Comparison of ENCODE assay signal across 11 cellular contexts in genomic region chr19:5131866-5132561, GRCh38.
DNase-seq lines count a peak whose midpoint lies in the region; ATAC-seq, FAIRE-seq and TF ChIP-seq lines count a peak whose summit lies in the region.
"Had no signal": no experiment of that assay in that cellular context is flagged by ENCODE, and none has a peak within 500 bp of the region (broad histone marks: within the 10 kb centered on the region; RNA-seq: fewer than 3 reads in every experiment).

No MANE protein-coding gene starts in this region.

- no peak for DNase-seq in cardiac muscle cell (ENCODE audit: low read depth in 1 of 2, low spot score in 1 of 2)
- DNase-seq in heart right ventricle: no peak
- peak in 2 of 3 donors; percentile 63 to 64 for DNase-seq in Peyer's patch
- DNase-seq in HepG2 (ENCODE audit: low spot score): no peak
- DNase-seq in HuH-7.5 (ENCODE audit: low spot score): no peak
- DNase-seq in activated CD4-positive, alpha-beta T cell treated with anti-CD3 and anti-CD28 coated beads, Interleukin-2, amount 50 U/mL, for 1 hour: no peak
- DNase-seq: COR-L47, SHP77 had no signal

- no peak for TF ChIP-seq CTCF in cardiac muscle cell (IDR thresholded peaks at IDR 0.05; ENCODE audit: low read depth, low read length)
- no peak for TF ChIP-seq CTCF in heart right ventricle (IDR thresholded peaks at IDR 0.05)
- no peak for TF ChIP-seq CTCF in Peyer's patch (IDR thresholded peaks at IDR 0.05)
- TF ChIP-seq CTCF in HepG2 (CRISPR knock-in tag; IDR thresholded peaks at IDR 0.05): no peak

- 88% methylated on average over 24 of the region's 24 CpGs for WGBS in heart right ventricle, 2 donors
- WGBS in HepG2 (ENCODE audit: low lambda C conversion rate): 95% methylated on average over 7 of the region's 24 CpGs

- H3K36me3 ChIP-seq in cardiac muscle cell (peaks cover 24% of the 10 kb centered on the region), heart right ventricle (peaks cover 0 to 66% (median 19%) of the 10 kb centered on the region in 9 donors), Peyer's patch (peaks cover 0 to 57% (median 0%) of the 10 kb centered on the region in 3 donors), iPS-18a (ENCODE audit: control insufficient read depth, low read depth, low read length) (no peaks in the 10 kb centered on the region), HepG2 (replicated peaks in 1 of 2; ENCODE audit: control insufficient read depth in 1 of 2, insufficient read depth in 2 of 2, low read length in 2 of 2) (peaks cover 9 to 18% of the 10 kb centered on the region in 2 experiments; a peak in 3 of 5 replicates)

- H3K4me3 ChIP-seq in cardiac muscle cell (no peak overlapping the region), heart right ventricle (no peak overlapping the region), Peyer's patch (peak overlapping the region in 2 of 4 donors; percentile 5 to 33), iPS-18a (ENCODE audit: low read length) (peak overlapping the region; percentile 15), HepG2 (replicated peaks in 1 of 3; ENCODE audit: insufficient read depth in 1 of 3, low read depth in 2 of 3, low read length in 3 of 3) (no peak overlapping the region)

- no peak for TF ChIP-seq RAD21 in HepG2 (CRISPR knock-in tag; IDR thresholded peaks at IDR 0.05)

- CTCF ChIA-PET in HepG2 (lab: Yijun Ruan, JAX; ENCODE audit: low intra/inter-chr PET ratio, low total read pairs): no interaction called here

- H4K20me1 ChIP-seq in HepG2 (ENCODE audit: insufficient read depth, low read length): no peaks in the 10 kb centered on the region

- no peak for TF ChIP-seq EP300 in HepG2 (IDR thresholded peaks at IDR 0.05; ENCODE audit: low read depth in 2 of 2, low read length in 2 of 2)
- TF ChIP-seq EP300 in HepG2 (CRISPR knock-in tag; IDR thresholded peaks at IDR 0.05; ENCODE audit: borderline replicate concordance): no peak

- TF ChIP-seq POLR2A in Peyer's patch (IDR thresholded peaks at IDR 0.05) (no peak), HepG2 (IDR thresholded peaks at IDR 0.05; ENCODE audit: insufficient read depth in 1 of 2, low read depth in 2 of 2, low read length in 2 of 2) (no peak)

- H3K9me3 ChIP-seq in cardiac muscle cell (ENCODE audit: low read depth): no peaks in the 10 kb centered on the region
- H3K9me3 ChIP-seq in heart right ventricle: no peaks in the 10 kb centered on the region
- peaks cover 0 to 3% (median 0%) of the 10 kb centered on the region in 4 donors for H3K9me3 ChIP-seq in Peyer's patch
- H3K9me3 ChIP-seq in iPS-18a (ENCODE audit: control insufficient read depth, low read depth, low read length): no peaks in the 10 kb centered on the region
- H3K9me3 ChIP-seq in HepG2 (ENCODE audit: low read length): no peaks in the 10 kb centered on the region

- ATAC-seq in heart right ventricle (no peak), HepG2 (no peak), HG03378 (IDR thresholded peaks at IDR 0.05; ENCODE audit: unreplicated experiment) (no peak)
- ATAC-seq: activated T-helper 17 cell treated with anti-CD3 and anti-CD28 coated beads, Interleukin-2, amount 50 U/mL, for 72 hours had no signal

- H2AFZ ChIP-seq in HepG2 (ENCODE audit: low read length): no peak overlapping the region

- no peak overlapping the region for H3K4me2 ChIP-seq in HepG2 (ENCODE audit: low read depth, low read length)

- POLR2A ChIA-PET in HepG2 (lab: Yijun Ruan, JAX): no interaction called here

- H3K79me2 ChIP-seq in HepG2 (ENCODE audit: insufficient read depth, low read length): no peaks in the 10 kb centered on the region

- H3K9ac ChIP-seq in iPS-18a (ENCODE audit: low read length): peak overlapping the region; percentile 48
- no peak overlapping the region for H3K9ac ChIP-seq in HepG2 (ENCODE audit: insufficient read depth, low read depth, low read length)

- peaks cover 45% of the 10 kb centered on the region for H3K4me1 ChIP-seq in cardiac muscle cell (ENCODE audit: low read depth)
- peaks cover 17 to 28% (median 23%) of the 10 kb centered on the region in 9 donors for H3K4me1 ChIP-seq in heart right ventricle
- peaks cover 0 to 39% (median 15%) of the 10 kb centered on the region in 4 donors for H3K4me1 ChIP-seq in Peyer's patch
- peaks cover 25% of the 10 kb centered on the region for H3K4me1 ChIP-seq in iPS-18a (ENCODE audit: control insufficient read depth, low read depth, low read length)
- H3K4me1 ChIP-seq in HepG2 (ENCODE audit: insufficient read depth, low read length): no peaks in the 10 kb centered on the region

- BruUV-seq in HepG2 (replicated peaks; lab: Mats Ljungman, UMichigan): no TSS peak

- no peak for FAIRE-seq in HepG2 (lab: Jason Lieb, UNC)

- no peaks in the 10 kb centered on the region for H3K27me3 ChIP-seq in cardiac muscle cell
- no peaks in the 10 kb centered on the region for H3K27me3 ChIP-seq in heart right ventricle
- no peaks in the 10 kb centered on the region for H3K27me3 ChIP-seq in Peyer's patch
- no peaks in the 10 kb centered on the region for H3K27me3 ChIP-seq in iPS-18a (ENCODE audit: control insufficient read depth, insufficient read depth, low read length)
- H3K27me3 ChIP-seq in HepG2 (ENCODE audit: control insufficient read depth in 1 of 2, insufficient read depth in 2 of 2, low read length in 2 of 2): no peaks in the 10 kb centered on the region

- peak overlapping the region; percentile 99 for H3K27ac ChIP-seq in cardiac muscle cell
- H3K27ac ChIP-seq in heart right ventricle: no peak overlapping the region
- peak overlapping the region in 2 of 4 donors; percentile 86 to 90 for H3K27ac ChIP-seq in Peyer's patch
- H3K27ac ChIP-seq in iPS-18a (ENCODE audit: low read length): no peak overlapping the region
- no peak overlapping the region for H3K27ac ChIP-seq in HepG2 (ENCODE audit: extremely low read length, insufficient read depth, low read length)

- in situ Hi-C loops in HepG2 (cut with HindIII; ENCODE audit: extremely low pct_ligation_motif_present, low pct_unique_long_range_greater_than_20kb): no loop called here

- intact Hi-C loops in heart right ventricle (cut with DNase I) (loop anchor here in 2 of 10 donors (10.0 kb wide), 1 partner anchor 77 kb away; no protein-coding TSS in a partner anchor), HepG2 (cut with micrococcal nuclease; ENCODE audit: unreplicated experiment) (no loop called here)

TF ChIP-seq in HepG2, 621 proteins besides CTCF, POLR2A, EP300 and RAD21:
- TF ChIP-seq JARID2 (CRISPR knock-in tag; IDR thresholded peaks at IDR 0.05; ENCODE audit: insufficient replicate concordance) (no peak), SMAD1 (CRISPR knock-in tag; IDR thresholded peaks at IDR 0.05; ENCODE audit: borderline replicate concordance, low read depth) (no peak), POLR2AphosphoS5 (IDR thresholded peaks at IDR 0.05; ENCODE audit: low read depth, low read length) (no peak), GABPB1 (CRISPR knock-in tag; IDR thresholded peaks at IDR 0.05) (no peak), SOX13 (IDR thresholded peaks at IDR 0.05) (no peak), SOX13 (CRISPR knock-in tag; conservative IDR thresholded peaks at IDR 0.05 in 1 of 2, IDR thresholded peaks at IDR 0.05 in 1 of 2) (no peak), ZNF644 (CRISPR knock-in tag; IDR thresholded peaks at IDR 0.05; ENCODE audit: low read depth) (no peak), PCBP2 (optimal IDR thresholded peaks at IDR 0.05; ENCODE audit: low read depth, low read length, poor library complexity, severe bottlenecking) (no peak), SNAPC4 (CRISPR knock-in tag; IDR thresholded peaks at IDR 0.05) (no peak), ZNF678 (CRISPR knock-in tag; IDR thresholded peaks at IDR 0.05) (no peak)

Comparison
In these comparisons a context has a peak if more than half of its experiments do, and no peak if none do; other contexts are left out.
1. DNase-seq: peak in Peyer's patch (2 of 3); none in cardiac muscle cell (0 of 2), heart right ventricle (0 of 2), HepG2 (single experiment), HuH-7.5 (single experiment) and activated CD4-positive, alpha-beta T cell treated with anti-CD3 and anti-CD28 coated beads, Interleukin-2, amount 50 U/mL, for 1 hour (single experiment).